In genomic region chr1:156488566-156489165, GRCh38 we compare ENCODE assay signal across 8 cellular contexts. TPM values are rescaled to one million over a fixed set of nuclear protein-coding genes. Genes with fewer than 3 reads are reported as not detected.
A peak's percentile ranks its signal among the peaks of the same experiment; 100 is the strongest.
DNase-seq lines count a peak whose midpoint lies in the region; ATAC-seq, FAIRE-seq and TF ChIP-seq lines count a peak whose summit lies in the region.

No MANE protein-coding gene starts in this region.

- peak overlapping the region; percentile 100 for H3K27ac Mint-ChIP-seq in glutamatergic neuron (ENCODE audit: unreplicated experiment)

- DNase-seq in NAMALWA (ENCODE audit: low spot score): peak; percentile 20
- no peak for DNase-seq in glutamatergic neuron
- no peak for DNase-seq in AG08396 (ENCODE audit: low spot score)
- no peak for DNase-seq in urothelium cell line (ENCODE audit: low spot score)
- DNase-seq in BE2C: no peak
- DNase-seq in occipital lobe (lab: John Stamatoyannopoulos, UW): no peak

- H3K4me1 ChIP-seq in BE2C: peaks cover 27% of the 10 kb centered on the region

- H3K9me3 ChIP-seq in BE2C: no peaks in the 10 kb centered on the region

- H3K4me1 Mint-ChIP-seq in glutamatergic neuron (ENCODE audit: low read depth, unreplicated experiment): peaks cover 69% of the 10 kb centered on the region

- no peaks in the 10 kb centered on the region for H3K36me3 Mint-ChIP-seq in glutamatergic neuron (ENCODE audit: unreplicated experiment)

- H3K4me3 ChIP-seq in BE2C (ENCODE audit: low read depth, low read length): no peak overlapping the region

- peak overlapping the region; percentile 90 for H3K4me3 Mint-ChIP-seq in glutamatergic neuron (ENCODE audit: unreplicated experiment)

- no peak for TF ChIP-seq CTCF in glutamatergic neuron (IDR thresholded peaks at IDR 0.05; ENCODE audit: partially characterized antibody, unreplicated experiment)
- no peak for TF ChIP-seq CTCF in BE2C (IDR thresholded peaks at IDR 0.05; ENCODE audit: low read depth, low read length)

- peak; percentile 46 for ATAC-seq in GM18508 (IDR thresholded peaks at IDR 0.05; ENCODE audit: insufficient read depth, unreplicated experiment)
- peak; percentile 61 for ATAC-seq in GM21576 (IDR thresholded peaks at IDR 0.05; ENCODE audit: unreplicated experiment)

- H3K27me3 ChIP-seq in BE2C: no peaks in the 10 kb centered on the region

- no peak for FAIRE-seq in urothelium cell line (lab: Jason Lieb, UNC)

- peaks cover 28% of the 10 kb centered on the region for H3K27me3 Mint-ChIP-seq in glutamatergic neuron (ENCODE audit: unreplicated experiment)

- H3K9me3 Mint-ChIP-seq in glutamatergic neuron (ENCODE audit: unreplicated experiment): peaks cover 33% of the 10 kb centered on the region

- no peaks in the 10 kb centered on the region for H3K36me3 ChIP-seq in BE2C

RNA-seq across cellular contexts. Expression of gene MEF2D, which starts 11.9 kb away (rescaled TPM):
- total RNA-seq in glutamatergic neuron (ENCODE audit: unreplicated experiment) (50.0 TPM), occipital lobe (3.7 TPM)
- polyA plus RNA-seq in BE2C (2012; ENCODE audit: insufficient read depth, insufficient read length, low read depth): 55.3 TPM

Comparison
In these comparisons a context has a peak if more than half of its experiments do, and no peak if none do; other contexts are left out.
1. RNA of gene MEF2D, which starts 11.9 kb away (total RNA-seq): 50.0 TPM in glutamatergic neuron (single experiment); 3.7 TPM in occipital lobe (single experiment); every median in the first group is over 10 times any median in the second.